Comparison of ENCODE assay signal across 9 cellular contexts in the genomic region with DNA sequence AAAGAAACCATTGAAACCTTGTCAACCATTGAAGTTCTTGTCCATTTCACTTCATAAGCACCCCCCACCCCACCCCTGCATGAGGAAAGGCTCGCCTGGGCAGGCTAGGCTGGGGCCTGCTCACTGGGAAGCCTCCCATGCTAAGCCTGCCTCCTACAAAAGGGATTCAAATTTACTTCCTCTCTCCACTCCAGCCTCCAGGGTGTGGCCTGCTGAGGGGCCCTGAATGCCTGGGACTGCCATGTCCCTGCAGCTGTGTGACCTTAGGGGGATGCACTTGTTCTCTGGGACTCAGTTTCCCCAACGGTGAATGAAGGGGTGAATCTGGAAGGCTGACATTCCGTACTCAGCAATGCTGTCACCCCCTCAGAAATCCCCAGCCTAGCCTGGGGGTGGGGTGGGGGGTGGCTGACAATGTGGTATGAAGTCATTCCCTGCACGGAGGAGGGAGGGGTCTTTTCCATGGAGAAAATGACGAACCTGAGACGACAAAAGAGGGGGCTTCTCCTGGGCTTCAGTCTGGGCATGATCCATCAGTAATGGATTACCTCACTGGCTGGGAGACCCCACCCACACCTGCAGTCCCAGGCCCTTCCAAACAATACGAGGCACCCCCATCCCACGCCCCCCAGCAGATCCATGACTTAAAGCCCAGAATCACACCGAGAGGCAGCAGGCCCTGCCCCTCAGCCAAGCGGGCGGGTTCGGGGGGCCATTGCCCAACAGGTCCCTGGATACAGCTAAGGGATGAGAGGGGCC. TPM values are rescaled to one million over a fixed set of nuclear protein-coding genes. Genes with fewer than 3 reads are reported as not detected.
DNase-seq lines count a peak whose midpoint lies in the region; ATAC-seq and TF ChIP-seq lines count a peak whose summit lies in the region.
"Had no signal": no experiment of that assay in that cellular context is flagged by ENCODE, and none has a peak within 500 bp of the region (broad histone marks: within the 10 kb centered on the region; RNA-seq: fewer than 3 reads in every experiment).

No MANE protein-coding gene starts in this region.

- POLR2A ChIA-PET in activated CD4-positive, alpha-beta T cell treated with anti-CD3 and anti-CD28 coated beads for 36 hours (lab: Charles Lee): no interaction called here
- POLR2A ChIA-PET in activated CD4-positive, alpha-beta memory T cell treated with anti-CD3 and anti-CD28 coated beads, Interleukin-2, amount 10 ng/mL, durations not matched to agents 7 days and 5 days (lab: Charles Lee): no interaction called here

- H3K9me3 ChIP-seq in iPS DF 6.9 (ENCODE audit: control insufficient read depth, insufficient read depth, low read length) (no peaks in the 10 kb centered on the region), stomach (no peaks in the 10 kb centered on the region)

- TF ChIP-seq POLR2A in stomach (IDR thresholded peaks at IDR 0.05): no peak

- peaks cover 5% of the 10 kb centered on the region for H3K4me1 ChIP-seq in iPS DF 6.9 (ENCODE audit: control insufficient read depth, insufficient read depth, low read length)
- peaks cover 27 to 75% (median 49%) of the 10 kb centered on the region in 4 donors for H3K4me1 ChIP-seq in stomach

- H3K27ac ChIP-seq in iPS DF 6.9 (ENCODE audit: low read length) (no peak overlapping the region), stomach (peak overlapping the region in 4 of 5 donors; percentile 38 to 76 (median 58))

- H3K36me3 ChIP-seq in iPS DF 6.9 (ENCODE audit: control insufficient read depth, insufficient read depth, low read length) (no peaks in the 10 kb centered on the region), stomach (peaks cover 0 to 25% (median 9%) of the 10 kb centered on the region in 4 donors)

- no peak for TF ChIP-seq EP300 in stomach (IDR thresholded peaks at IDR 0.05)

- H3K4me3 ChIP-seq in iPS DF 6.9 (ENCODE audit: low read length): peak overlapping the region; percentile 53; the same call in 1 of the 2 replicates
- H3K4me3 ChIP-seq in stomach: peak overlapping the region; percentile 67 to 88 (median 80)

- H3K36me3 Mint-ChIP-seq in activated CD4-positive, alpha-beta T cell treated with anti-CD3 and anti-CD28 coated beads for 36 hours (ENCODE audit: low read depth): no peaks in the 10 kb centered on the region
- peaks cover 4% of the 10 kb centered on the region for H3K36me3 Mint-ChIP-seq in activated CD4-positive, alpha-beta memory T cell treated with anti-CD3 and anti-CD28 coated beads, Interleukin-2, amount 10 ng/mL, durations not matched to agents 7 days and 5 days (ENCODE audit: low read depth)
- H3K36me3 Mint-ChIP-seq: activated naive CD4-positive, alpha-beta T cell treated with anti-CD3 and anti-CD28 coated beads, Interleukin-2, amount 50 U/mL, for 72 hours had no signal

- CTCF ChIA-PET in activated CD4-positive, alpha-beta T cell treated with anti-CD3 and anti-CD28 coated beads for 36 hours (lab: Charles Lee): no interaction called here
- CTCF ChIA-PET in activated CD4-positive, alpha-beta memory T cell treated with anti-CD3 and anti-CD28 coated beads, Interleukin-2, amount 10 ng/mL, durations not matched to agents 7 days and 5 days (lab: Charles Lee): no interaction called here

- DNase-seq in activated CD4-positive, alpha-beta T cell treated with anti-CD3 and anti-CD28 coated beads for 36 hours: no peak
- no peak for DNase-seq in activated CD4-positive, alpha-beta T cell treated with anti-CD3 and anti-CD28 coated beads for 1 hour
- DNase-seq in activated CD4-positive, alpha-beta memory T cell treated with anti-CD3 and anti-CD28 coated beads, Interleukin-2, amount 10 ng/mL, durations not matched to agents 7 days and 5 days: no peak
- DNase-seq in iPS DF 6.9 (ENCODE audit: low read depth, low spot score): no peak
- no peak for DNase-seq in stomach
- DNase-seq in SK-N-DZ (ENCODE audit: low spot score): no peak
- DNase-seq in activated gamma-delta T cell (lab: John Stamatoyannopoulos, UW): no peak

- ATAC-seq in activated CD4-positive, alpha-beta T cell treated with anti-CD3 and anti-CD28 coated beads for 36 hours: no peak
- ATAC-seq in HG03139 (IDR thresholded peaks at IDR 0.05; ENCODE audit: unreplicated experiment): no peak

- peaks cover 15% of the 10 kb centered on the region for H3K4me1 Mint-ChIP-seq in activated CD4-positive, alpha-beta T cell treated with anti-CD3 and anti-CD28 coated beads for 36 hours
- H3K4me1 Mint-ChIP-seq in activated CD4-positive, alpha-beta memory T cell treated with anti-CD3 and anti-CD28 coated beads, Interleukin-2, amount 10 ng/mL, durations not matched to agents 7 days and 5 days: peaks cover 22% of the 10 kb centered on the region

- TF ChIP-seq CTCF in stomach (IDR thresholded peaks at IDR 0.05): no peak

- no peaks in the 10 kb centered on the region for H3K9me3 Mint-ChIP-seq in activated CD4-positive, alpha-beta T cell treated with anti-CD3 and anti-CD28 coated beads for 36 hours (ENCODE audit: low read depth)
- no peaks in the 10 kb centered on the region for H3K9me3 Mint-ChIP-seq in activated CD4-positive, alpha-beta memory T cell treated with anti-CD3 and anti-CD28 coated beads, Interleukin-2, amount 10 ng/mL, durations not matched to agents 7 days and 5 days
- H3K9me3 Mint-ChIP-seq: activated naive CD4-positive, alpha-beta T cell treated with anti-CD3 and anti-CD28 coated beads, Interleukin-2, amount 50 U/mL, for 72 hours had no signal

- H3K27me3 ChIP-seq in iPS DF 6.9 (ENCODE audit: control insufficient read depth, insufficient read depth, low read length) (no peaks in the 10 kb centered on the region), stomach (no peaks in the 10 kb centered on the region)

- WGBS in iPS DF 6.9 (ENCODE audit: insufficient coverage, insufficient read length): no CpG with 5 or more reads among the region's 12 CpGs
- WGBS in stomach, 5 donors: 30 to 56% (median 40%) methylated on average over 6 to 12 of the region's 12 CpGs

- H3K27me3 Mint-ChIP-seq in activated CD4-positive, alpha-beta T cell treated with anti-CD3 and anti-CD28 coated beads for 36 hours: no peaks in the 10 kb centered on the region
- no peaks in the 10 kb centered on the region for H3K27me3 Mint-ChIP-seq in activated CD4-positive, alpha-beta memory T cell treated with anti-CD3 and anti-CD28 coated beads, Interleukin-2, amount 10 ng/mL, durations not matched to agents 7 days and 5 days

- intact Hi-C loops in activated CD4-positive, alpha-beta T cell treated with anti-CD3 and anti-CD28 coated beads for 36 hours (cut with DNase I, micrococcal nuclease): loop anchor here in 1 of 2 experiments (1.0 to 2.0 kb wide), 2 partner anchors 76 to 79 kb away; a partner anchor contains a TSS
- intact Hi-C loops in stomach (cut with DNase I; ENCODE audit: low total_unique reads): no loop called here

- peak overlapping the region; percentile 89 for H3K4me3 Mint-ChIP-seq in activated CD4-positive, alpha-beta T cell treated with anti-CD3 and anti-CD28 coated beads for 36 hours
- H3K4me3 Mint-ChIP-seq in activated CD4-positive, alpha-beta memory T cell treated with anti-CD3 and anti-CD28 coated beads, Interleukin-2, amount 10 ng/mL, durations not matched to agents 7 days and 5 days: peak overlapping the region; percentile 88

- no peak overlapping the region for H3K27ac Mint-ChIP-seq in activated CD4-positive, alpha-beta T cell treated with anti-CD3 and anti-CD28 coated beads for 36 hours
- H3K27ac Mint-ChIP-seq in activated CD4-positive, alpha-beta memory T cell treated with anti-CD3 and anti-CD28 coated beads, Interleukin-2, amount 10 ng/mL, durations not matched to agents 7 days and 5 days: no peak overlapping the region

RNA-seq across cellular contexts. Expression of a gene that starts 1.1 kb away (rescaled TPM):
- total RNA-seq in activated CD4-positive, alpha-beta T cell treated with anti-CD3 and anti-CD28 coated beads for 36 hours: 10 to 100 TPM; 24.8 to 29.6 TPM
- 10 to 100 TPM; 22.2 to 30.0 TPM for total RNA-seq in activated CD4-positive, alpha-beta memory T cell treated with anti-CD3 and anti-CD28 coated beads, Interleukin-2, amount 10 ng/mL, durations not matched to agents 7 days and 5 days
- 10 to 100 TPM in 4 of 5 donors, 1 to 10 TPM in 1; 7.1 to 42.3 (median 11.3) TPM for total RNA-seq in stomach
- polyA plus RNA-seq in stomach: 10 to 100 TPM; 21.7 to 26.6 (median 25.2) TPM
- 34.4 and 35.8 TPM in 2 replicates for polyA plus RNA-seq in SK-N-DZ (2014; cell fraction: cytosol; rRNA removed)
- polyA plus RNA-seq in SK-N-DZ (2014; cell fraction: nucleus; rRNA removed): 30.4 and 46.5 TPM in 2 replicates

RNA-seq across cellular contexts. Expression of a gene that starts 45.2 kb away (rescaled TPM):
- total RNA-seq in activated CD4-positive, alpha-beta T cell treated with anti-CD3 and anti-CD28 coated beads for 36 hours: not detected
- not detected for total RNA-seq in activated CD4-positive, alpha-beta memory T cell treated with anti-CD3 and anti-CD28 coated beads, Interleukin-2, amount 10 ng/mL, durations not matched to agents 7 days and 5 days
- total RNA-seq in stomach: 1 to 10 TPM in 1 of 5 donors, not detected in 4; 1.3 TPM
- under 1 TPM in 2 of 3 donors, not detected in 1; 0.10 to 0.76 TPM for polyA plus RNA-seq in stomach
- polyA plus RNA-seq in SK-N-DZ (2014; cell fraction: cytosol; rRNA removed): not detected in 2 replicates
- polyA plus RNA-seq in SK-N-DZ (2014; cell fraction: nucleus; rRNA removed): not detected in 2 replicates
- total RNA-seq: activated naive CD4-positive, alpha-beta T cell treated with anti-CD3 and anti-CD28 coated beads, Interleukin-2, amount 50 U/mL, for 72 hours had no signal
